ENCODE assay signal across 8 cellular contexts in the genomic region with DNA sequence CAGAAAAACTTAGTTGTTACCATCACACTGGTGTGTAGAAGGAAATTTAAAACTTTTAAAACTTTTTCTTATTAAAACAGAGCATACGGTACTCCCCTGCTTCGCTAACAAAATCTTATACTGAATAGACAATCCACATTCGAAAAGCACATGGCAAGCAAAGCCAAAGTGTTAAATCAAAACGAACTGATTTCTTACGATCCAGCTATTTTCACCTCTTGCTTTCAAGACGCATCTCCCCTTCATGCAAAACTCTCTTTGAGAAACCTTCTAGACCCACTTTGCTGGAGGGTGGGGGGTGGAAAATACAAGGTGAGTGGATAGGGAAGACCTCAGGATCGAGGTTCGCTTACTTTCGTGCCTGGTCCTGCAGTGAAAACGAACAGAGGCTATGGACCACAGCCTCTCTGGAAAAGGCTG. TPM values are rescaled to one million over a fixed set of nuclear protein-coding genes. Genes with fewer than 3 reads are reported as not detected.
DNase-seq lines count a peak whose midpoint lies in the region; ATAC-seq and TF ChIP-seq lines count a peak whose summit lies in the region.

No MANE protein-coding gene starts in this region.

- H3K27ac Mint-ChIP-seq in IgD-negative memory B cell: peak overlapping the region; percentile 89 to 99 (median 97)
- peak overlapping the region; percentile 100 for H3K27ac Mint-ChIP-seq in chondrocyte (ENCODE audit: unreplicated experiment)
- peak overlapping the region; percentile 92 to 99 (median 99) for H3K27ac Mint-ChIP-seq in naive B cell

- H3K4me1 Mint-ChIP-seq in IgD-negative memory B cell (peaks cover 45 to 58% (median 49%) of the 10 kb centered on the region in 3 donors), chondrocyte (ENCODE audit: low read depth) (peaks cover 62% of the 10 kb centered on the region), naive B cell (peaks cover 45 to 82% (median 73%) of the 10 kb centered on the region in 3 donors)

- peak overlapping the region; percentile 94 to 99 (median 97) for H3K4me3 Mint-ChIP-seq in IgD-negative memory B cell
- H3K4me3 Mint-ChIP-seq in chondrocyte (ENCODE audit: unreplicated experiment): peak overlapping the region; percentile 94
- peak overlapping the region; percentile 90 to 100 (median 98) for H3K4me3 Mint-ChIP-seq in naive B cell

- H3K36me3 Mint-ChIP-seq in IgD-negative memory B cell: peaks cover 11% of the 10 kb centered on the region
- H3K36me3 Mint-ChIP-seq in chondrocyte (ENCODE audit: low read depth): peaks cover 2% of the 10 kb centered on the region
- H3K36me3 Mint-ChIP-seq in naive B cell: peaks cover 4 to 18% of the 10 kb centered on the region in 2 donors

- no peaks in the 10 kb centered on the region for H3K27me3 ChIP-seq in BE2C

- ATAC-seq in naive B cell (ENCODE audit: low read depth in 2 of 2) (no peak), HG02763 (IDR thresholded peaks at IDR 0.05; ENCODE audit: unreplicated experiment) (no peak), GM18502 (IDR thresholded peaks at IDR 0.05; ENCODE audit: poor library complexity, unreplicated experiment) (no peak)

- no peaks in the 10 kb centered on the region for H3K9me3 ChIP-seq in BE2C

- no peaks in the 10 kb centered on the region for H3K27me3 Mint-ChIP-seq in IgD-negative memory B cell
- no peaks in the 10 kb centered on the region for H3K27me3 Mint-ChIP-seq in chondrocyte (ENCODE audit: low read depth)
- H3K27me3 Mint-ChIP-seq in naive B cell: no peaks in the 10 kb centered on the region

- TF ChIP-seq CTCF in BE2C (IDR thresholded peaks at IDR 0.05; ENCODE audit: low read depth, low read length) (no peak), chondrocyte (IDR thresholded peaks at IDR 0.05) (no peak)

- DNase-seq in BE2C (no peak), chondrocyte (ENCODE audit: low spot score) (no peak), naive B cell (no peak), Ammon's horn (ENCODE audit: low spot score) (no peak), midbrain (lab: John Stamatoyannopoulos, UW) (no peak)

- peak overlapping the region; percentile 97 for H3K4me3 ChIP-seq in BE2C (ENCODE audit: low read depth, low read length)

- H3K4me1 ChIP-seq in BE2C: no peaks in the 10 kb centered on the region; the same call in 1 of the 2 replicates

- H3K36me3 ChIP-seq in BE2C: no peaks in the 10 kb centered on the region

- H3K9me3 Mint-ChIP-seq in IgD-negative memory B cell: no peaks in the 10 kb centered on the region
- H3K9me3 Mint-ChIP-seq in chondrocyte (ENCODE audit: low read depth): no peaks in the 10 kb centered on the region
- no peaks in the 10 kb centered on the region for H3K9me3 Mint-ChIP-seq in naive B cell

RNA-seq across cellular contexts. Expression of gene INTS13, which starts 0.3 kb away (rescaled TPM):
- 18.9 TPM for polyA plus RNA-seq in BE2C (2012; ENCODE audit: insufficient read depth, insufficient read length, low read depth)
- polyA plus RNA-seq in IgD-negative memory B cell (14.6 TPM), naive B cell (ENCODE audit: low read depth in 6 of 6) (10 to 100 TPM in 4 of 6 donors, 1 to 10 TPM in 2; 5.0 to 23.3 (median 14.7) TPM)
- 23.3 to 23.8 TPM (median 23.3 TPM) in 3 replicates for total RNA-seq in chondrocyte

RNA-seq across cellular contexts. Expression of gene FGFR1OP2, which starts 0.8 kb away (rescaled TPM):
- 30.2 TPM for polyA plus RNA-seq in BE2C (2012; ENCODE audit: insufficient read depth, insufficient read length, low read depth)
- polyA plus RNA-seq in IgD-negative memory B cell (66.2 TPM), naive B cell (ENCODE audit: low read depth in 6 of 6) (10 to 100 TPM; 54.2 to 68.4 (median 59.5) TPM)
- 37.6 to 40.5 TPM (median 40.4 TPM) in 3 replicates for total RNA-seq in chondrocyte
